27 cellular contexts compared by ENCODE assay signal in genomic region chr5:127568166-127568565, GRCh38. TPM values are rescaled to one million over a fixed set of nuclear protein-coding genes. Genes with fewer than 3 reads are reported as not detected.
A peak's percentile ranks its signal among the peaks of the same experiment; 100 is the strongest.
DNase-seq lines count a peak whose midpoint lies in the region; ATAC-seq, FAIRE-seq and TF ChIP-seq lines count a peak whose summit lies in the region.
"Had no signal": no experiment of that assay in that cellular context is flagged by ENCODE, and none has a peak within 500 bp of the region (broad histone marks: within the 10 kb centered on the region; RNA-seq: fewer than 3 reads in every experiment).

No MANE protein-coding gene starts in this region.

- H3K4me1 ChIP-seq in tibial nerve, result no peaks in the 10 kb centered on the region
- H3K4me1 ChIP-seq: suprapubic skin had no signal

- H3K9me3 ChIP-seq in tibial nerve, result no peaks in the 10 kb centered on the region
- H3K9me3 ChIP-seq: suprapubic skin had no signal

- H3K4me3 Mint-ChIP-seq in activated T-helper 17 cell treated with anti-CD3 and anti-CD28 coated beads, Interleukin-2, amount 50 U/mL, for 72 hours, result peak overlapping the region; percentile 5
- H3K4me3 Mint-ChIP-seq: brain; stimulated activated memory B cell treated with anti-CD40 and anti-IgM and Interleukin-4, amounts not matched to agents 10 μg/mL and 1 μg/mL and 100 μg/mL, for 72 hours had no signal

- no peak for TF ChIP-seq EP300 in tibial nerve (IDR thresholded peaks at IDR 0.05)

- no peaks in the 10 kb centered on the region for H3K27me3 ChIP-seq in tibial nerve

- peak; percentile 81 for FAIRE-seq in GM12892 (lab: Jason Lieb, UNC)
- FAIRE-seq: endothelial cell of umbilical vein, H1, HTR-8/SVneo had no signal

- no peaks in the 10 kb centered on the region for H3K4me1 Mint-ChIP-seq in activated T-helper 17 cell treated with anti-CD3 and anti-CD28 coated beads, Interleukin-2, amount 50 U/mL, for 72 hours
- H3K4me1 Mint-ChIP-seq: immature natural killer cell had no signal

- no peak for ATAC-seq in activated T-helper 17 cell treated with anti-CD3 and anti-CD28 coated beads, Interleukin-2, amount 50 U/mL, for 72 hours (replicated peaks)
- ATAC-seq in HG03439 (IDR thresholded peaks at IDR 0.05; ENCODE audit: unreplicated experiment), result no peak
- ATAC-seq in HG03520 (IDR thresholded peaks at IDR 0.05; ENCODE audit: unreplicated experiment), result no peak
- ATAC-seq: PC-3, Right ventricle myocardium inferior, sciatic nerve had no signal

- no peaks in the 10 kb centered on the region for H3K9me3 Mint-ChIP-seq in activated T-helper 17 cell treated with anti-CD3 and anti-CD28 coated beads, Interleukin-2, amount 50 U/mL, for 72 hours
- H3K9me3 Mint-ChIP-seq: immature natural killer cell; stimulated activated memory B cell treated with anti-CD40 and anti-IgM and Interleukin-4, amounts not matched to agents 10 μg/mL and 1 μg/mL and 100 μg/mL, for 72 hours had no signal

- H3K36me3 ChIP-seq in tibial nerve, result no peaks in the 10 kb centered on the region
- H3K36me3 ChIP-seq: suprapubic skin had no signal

- no peak overlapping the region for H3K27ac Mint-ChIP-seq in activated T-helper 17 cell treated with anti-CD3 and anti-CD28 coated beads, Interleukin-2, amount 50 U/mL, for 72 hours
- H3K27ac Mint-ChIP-seq: brain; immature natural killer cell; stimulated activated memory B cell treated with anti-CD40 and anti-IgM and Interleukin-4, amounts not matched to agents 10 μg/mL and 1 μg/mL and 100 μg/mL, for 72 hours had no signal

- peaks cover 49% of the 10 kb centered on the region for H3K27me3 Mint-ChIP-seq in activated T-helper 17 cell treated with anti-CD3 and anti-CD28 coated beads, Interleukin-2, amount 50 U/mL, for 72 hours

- H3K27ac ChIP-seq in tibial nerve, result no peak overlapping the region
- H3K27ac ChIP-seq: C4-2B, suprapubic skin had no signal

- peak; percentile 5 for DNase-seq in GF-D8 (lab: John Stamatoyannopoulos, UW)
- DNase-seq in GM12892 (ENCODE audit: insufficient read length), result no peak
- peak; percentile 39 for DNase-seq in Jurkat, Clone E6-1 (ENCODE audit: low read depth, low spot score)
- DNase-seq in tibial nerve (ENCODE audit: low spot score in 2 of 2), result no peak
- DNase-seq: activated CD4-positive, alpha-beta T cell treated with anti-CD3 and anti-CD28 coated beads, Interleukin-2, amount 50 U/mL, for 4 hours; activated effector memory CD4-positive, alpha-beta T cell treated with anti-CD3 and anti-CD28 coated beads, Interleukin-2, amount 50 U/mL, for 16 hours; DND-41; hypothalamus; immature natural killer cell; KBM-7; MV-4-11; NCI-H510A; PC-3; stimulated activated CD4-positive, alpha-beta T cell treated with anti-CD3 and anti-CD28 coated beads, Interleukin-12 subunit alpha, Interleukin-12 subunit beta, amount 100 ng/mL, for 4 hours; stimulated activated CD4-positive, alpha-beta T cell treated with anti-CD3 and anti-CD28 coated beads, Interleukin-4, amount 100 ng/mL, for 4 hours had no signal

- no peaks in the 10 kb centered on the region for H3K36me3 Mint-ChIP-seq in activated T-helper 17 cell treated with anti-CD3 and anti-CD28 coated beads, Interleukin-2, amount 50 U/mL, for 72 hours (ENCODE audit: low read depth)
- H3K36me3 Mint-ChIP-seq: brain; immature natural killer cell; stimulated activated memory B cell treated with anti-CD40 and anti-IgM and Interleukin-4, amounts not matched to agents 10 μg/mL and 1 μg/mL and 100 μg/mL, for 72 hours had no signal

- H3K4me3 ChIP-seq in Jurkat, Clone E6-1 (ENCODE audit: low read length), result no peak overlapping the region; the same call in 1 of the 2 replicates
- no peak overlapping the region for H3K4me3 ChIP-seq in tibial nerve
- H3K4me3 ChIP-seq: suprapubic skin had no signal

- no peak for TF ChIP-seq CTCF in tibial nerve (IDR thresholded peaks at IDR 0.05)

- 69 to 77% methylated on average over 3 of the region's 3 CpGs for WGBS in tibial nerve, 2 donors

- TF ChIP-seq POLR2A in GM12892 (IDR thresholded peaks at IDR 0.05; ENCODE audit: low read depth, low read length), result no peak
- no peak for TF ChIP-seq POLR2A in tibial nerve (IDR thresholded peaks at IDR 0.05)

RNA-seq across cellular contexts. Expression of gene PRRC1, which starts 50.7 kb away (rescaled TPM):
- polyA plus RNA-seq in GM12892 (2012; ENCODE audit: missing spikeins), result 27.3 TPM
- polyA plus RNA-seq in Jurkat, Clone E6-1 (2012; ENCODE audit: insufficient read depth, insufficient read length), result 48.3 TPM
- 10 to 100 TPM; 31.3 to 39.1 TPM for total RNA-seq in activated T-helper 17 cell treated with anti-CD3 and anti-CD28 coated beads, Interleukin-2, amount 50 U/mL, for 72 hours
- 10 to 100 TPM; 31.5 to 72.2 (median 44.7) TPM for total RNA-seq in tibial nerve

Comparison
In these comparisons a context has a peak if more than half of its experiments do, and no peak if none do; other contexts are left out.
1. DNase-seq: peak in GF-D8 (single experiment) and Jurkat, Clone E6-1 (single experiment); none in GM12892 (single experiment) and tibial nerve (0 of 2).